Comparison of ENCODE assay signal across 12 cellular contexts in the genomic region with DNA sequence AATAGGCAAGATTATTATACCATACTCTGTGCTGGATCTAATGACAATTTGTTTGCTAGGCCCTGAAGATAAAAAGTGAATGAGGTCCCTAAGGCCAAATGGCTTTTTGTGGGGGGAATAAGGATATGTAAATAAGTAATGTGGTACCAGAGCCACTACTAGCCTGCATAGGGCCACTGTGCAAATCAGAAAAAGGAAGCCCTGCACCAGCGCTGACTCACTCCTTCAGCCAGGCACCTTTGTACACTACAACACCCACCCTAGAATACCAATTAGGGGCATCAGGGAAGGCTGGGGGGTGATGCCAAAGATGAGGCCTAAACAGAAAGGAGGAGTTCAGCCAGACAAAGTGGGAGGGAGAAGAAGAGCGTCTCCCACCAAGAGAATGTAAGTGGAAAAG.
DNase-seq lines count a peak whose midpoint lies in the region; ATAC-seq, FAIRE-seq and TF ChIP-seq lines count a peak whose summit lies in the region.
"Had no signal": no experiment of that assay in that cellular context is flagged by ENCODE, and none has a peak within 500 bp of the region (broad histone marks: within the 10 kb centered on the region; RNA-seq: fewer than 3 reads in every experiment).

No MANE protein-coding gene starts in this region.

- peaks cover 70% of the 10 kb centered on the region for H3K4me1 Mint-ChIP-seq in CD4-positive, alpha-beta T cell (ENCODE audit: low read depth)

- H3K27me3 ChIP-seq in CD4-positive, alpha-beta T cell (ENCODE audit: control insufficient read depth, insufficient read depth, low read length): no peaks in the 10 kb centered on the region

- no peak overlapping the region for H3K27ac ChIP-seq in CD4-positive, alpha-beta T cell (ENCODE audit: low read depth, low read length)
- H3K27ac ChIP-seq: epithelial cell of prostate, PC-9 had no signal

- no peaks in the 10 kb centered on the region for H3K9me3 ChIP-seq in CD4-positive, alpha-beta T cell (ENCODE audit: control insufficient read depth, low read length)

- CTCF ChIA-PET in CD4-positive, alpha-beta T cell (lab: Charles Lee): no interaction called here

- no peak for TF ChIP-seq POLR2A in GM12892 (IDR thresholded peaks at IDR 0.05; ENCODE audit: low read depth, low read length)

- DNase-seq in CD4-positive, alpha-beta T cell: no peak
- DNase-seq in head of caudate nucleus: peak in 24 of 42 donors; percentile 4 to 82 (median 30)
- no peak for DNase-seq in activated gamma-delta T cell (lab: John Stamatoyannopoulos, UW)
- DNase-seq in RPMI8226: no peak
- DNase-seq in GM12892 (ENCODE audit: insufficient read length): no peak
- no peak for DNase-seq in dermis blood vessel endothelial cell
- DNase-seq: NCI-H146, PC-9 had no signal

- no peak for ATAC-seq in CD4-positive, alpha-beta T cell (ENCODE audit: poor library complexity)
- ATAC-seq in GM18909 (IDR thresholded peaks at IDR 0.05; ENCODE audit: poor library complexity, unreplicated experiment) (peak; percentile 51), HG03354 (IDR thresholded peaks at IDR 0.05; ENCODE audit: poor library complexity, severe bottlenecking, unreplicated experiment) (peak; percentile 57)

- H3K4me3 Mint-ChIP-seq in CD4-positive, alpha-beta T cell: no peak overlapping the region

- peak overlapping the region; percentile 1 for H3K27ac Mint-ChIP-seq in CD4-positive, alpha-beta T cell

- no peaks in the 10 kb centered on the region for H3K36me3 Mint-ChIP-seq in CD4-positive, alpha-beta T cell (ENCODE audit: low read depth)

- intact Hi-C loops in CD4-positive, alpha-beta T cell (cut with DNase I, micrococcal nuclease): loop anchor here (5.0 to 10.0 kb wide), 4 partner anchors 43 to 265 kb away; a partner anchor contains a TSS
- intact Hi-C loops in head of caudate nucleus (cut with DNase I): no loop called here

- no peak for TF ChIP-seq CTCF in CD4-positive, alpha-beta T cell (IDR thresholded peaks at IDR 0.05)

- H3K27me3 Mint-ChIP-seq in CD4-positive, alpha-beta T cell: no peaks in the 10 kb centered on the region

- no peak for FAIRE-seq in GM12892 (lab: Jason Lieb, UNC)
- FAIRE-seq: islet of Langerhans had no signal

- no peaks in the 10 kb centered on the region for H3K9me3 Mint-ChIP-seq in CD4-positive, alpha-beta T cell

- POLR2A ChIA-PET in CD4-positive, alpha-beta T cell (lab: Charles Lee): no interaction called here

Comparison
In these comparisons a context has a peak if more than half of its experiments do, and no peak if none do; other contexts are left out.
1. DNase-seq: peak in head of caudate nucleus (24 of 42); none in CD4-positive, alpha-beta T cell (0 of 10), activated gamma-delta T cell (single experiment), RPMI8226 (single experiment), GM12892 (single experiment) and dermis blood vessel endothelial cell (single experiment).